8 cellular contexts compared by ENCODE assay signal in genomic region chr11:86202013-86202336, GRCh38. TPM values are rescaled to one million over a fixed set of nuclear protein-coding genes. Genes with fewer than 3 reads are reported as not detected.
A peak's percentile ranks its signal among the peaks of the same experiment; 100 is the strongest.
DNase-seq lines count a peak whose midpoint lies in the region; ATAC-seq and TF ChIP-seq lines count a peak whose summit lies in the region.

No MANE protein-coding gene starts in this region.

- BruUV-seq in PC-3 (replicated peaks; lab: Mats Ljungman, UMichigan): no TSS peak

- no peak overlapping the region for H3K4me2 ChIP-seq in PC-3 (ENCODE audit: low read length)

- H3K36me3 Mint-ChIP-seq in activated naive CD4-positive, alpha-beta T cell treated with anti-CD3 and anti-CD28 coated beads, Interleukin-2, amount 50 U/mL, for 72 hours: peaks cover 0 to 7% of the 10 kb centered on the region in 2 donors
- H3K36me3 Mint-ChIP-seq in effector memory CD8-positive, alpha-beta T cell (ENCODE audit: insufficient read depth): peaks cover 3% of the 10 kb centered on the region

- no peaks in the 10 kb centered on the region for H3K36me3 ChIP-seq in HUES64 (ENCODE audit: insufficient read depth, low read length)
- no peaks in the 10 kb centered on the region for H3K36me3 ChIP-seq in skeletal muscle tissue (ENCODE audit: control insufficient read depth in 3 of 3, insufficient read depth in 3 of 3, low read length in 3 of 3)
- H3K36me3 ChIP-seq in PC-3 (ENCODE audit: low read depth, low read length): no peaks in the 10 kb centered on the region

- peak; percentile 92 to 94 for ATAC-seq in activated naive CD4-positive, alpha-beta T cell treated with anti-CD3 and anti-CD28 coated beads, Interleukin-2, amount 50 U/mL, for 72 hours
- ATAC-seq in effector memory CD8-positive, alpha-beta T cell (replicated peaks): peak; percentile 70
- ATAC-seq in PC-3: no peak

- CTCF ChIA-PET in PC-3 (lab: Charles Lee): no interaction called here

- H3K27me3 ChIP-seq in HUES64 (ENCODE audit: insufficient read depth, low read length): peaks cover 25% of the 10 kb centered on the region
- no peaks in the 10 kb centered on the region for H3K27me3 ChIP-seq in skeletal muscle tissue (ENCODE audit: control insufficient read depth in 3 of 3, insufficient read depth in 3 of 3, low read length in 3 of 3)
- no peaks in the 10 kb centered on the region for H3K27me3 ChIP-seq in PC-3 (ENCODE audit: low read length)

- H3K9ac ChIP-seq in HUES64 (ENCODE audit: low read depth, low read length) (peak overlapping the region; percentile 17; the same call in 1 of the 2 replicates), skeletal muscle tissue (ENCODE audit: low read depth in 1 of 3, low read length in 3 of 3) (no peak overlapping the region), PC-3 (ENCODE audit: low read length) (no peak overlapping the region)

- no peaks in the 10 kb centered on the region for H3F3A ChIP-seq in PC-3 (ENCODE audit: low read length, unreplicated experiment)

- H3K27me3 Mint-ChIP-seq in effector memory CD8-positive, alpha-beta T cell: no peaks in the 10 kb centered on the region

- H3K27ac ChIP-seq in HUES64 (ENCODE audit: low read depth, low read length): no peak overlapping the region
- peak overlapping the region; percentile 20 for H3K27ac ChIP-seq in skeletal muscle tissue (ENCODE audit: low read depth, low read length)
- no peak overlapping the region for H3K27ac ChIP-seq in PC-3 (ENCODE audit: low read length)

- no peaks in the 10 kb centered on the region for H3K9me3 ChIP-seq in HUES64 (ENCODE audit: insufficient read depth, low read depth, low read length)
- H3K9me3 ChIP-seq in skeletal muscle tissue (ENCODE audit: control insufficient read depth in 3 of 3, low read length in 3 of 3): no peaks in the 10 kb centered on the region
- no peaks in the 10 kb centered on the region for H3K9me3 ChIP-seq in PC-3 (ENCODE audit: low read length)

- no peaks in the 10 kb centered on the region for H3K4me1 Mint-ChIP-seq in effector memory CD8-positive, alpha-beta T cell (ENCODE audit: low read depth in 2 of 2)

- no peaks in the 10 kb centered on the region for H3K79me2 ChIP-seq in PC-3 (ENCODE audit: low read length)

- TF ChIP-seq CTCF in PC-3 (conservative IDR thresholded peaks at IDR 0.05; ENCODE audit: low read depth, low read length): no peak

- H3K9me2 ChIP-seq in PC-3 (replicated peaks; ENCODE audit: low read length): no peaks in the 10 kb centered on the region

- no peak overlapping the region for H3K4me3 Mint-ChIP-seq in effector memory CD8-positive, alpha-beta T cell

- no peaks in the 10 kb centered on the region for H4K20me1 ChIP-seq in PC-3 (ENCODE audit: low read length)

- H3K27ac Mint-ChIP-seq in activated naive CD4-positive, alpha-beta T cell treated with anti-CD3 and anti-CD28 coated beads, Interleukin-2, amount 50 U/mL, for 72 hours: no peak overlapping the region
- no peak overlapping the region for H3K27ac Mint-ChIP-seq in effector memory CD8-positive, alpha-beta T cell

- peak overlapping the region; percentile 49 for H3K4me3 ChIP-seq in HUES64 (ENCODE audit: low read length)
- H3K4me3 ChIP-seq in skeletal muscle tissue (ENCODE audit: low read length in 3 of 3): peak overlapping the region in 1 of 3 donors; percentile 57
- no peak overlapping the region for H3K4me3 ChIP-seq in PC-3 (ENCODE audit: low read length)

- DNase-seq in activated naive CD4-positive, alpha-beta T cell treated with anti-CD3 and anti-CD28 coated beads, Interleukin-2, amount 50 U/mL, for 72 hours (ENCODE audit: low spot score in 2 of 2): peak in 1 of 2 donors; percentile 26
- no peak for DNase-seq in activated naive CD4-positive, alpha-beta T cell treated with anti-CD3 and anti-CD28 coated beads, Interleukin-2, amount 50 U/mL, for 16 hours
- DNase-seq in effector memory CD8-positive, alpha-beta T cell: no peak
- no peak for DNase-seq in midbrain (lab: John Stamatoyannopoulos, UW)
- DNase-seq in PC-3: no peak
- no peak for DNase-seq in NCI-H226

- POLR2A ChIA-PET in PC-3 (lab: Charles Lee; ENCODE audit: unreplicated experiment): no interaction called here

- no peaks in the 10 kb centered on the region for H3K9me3 Mint-ChIP-seq in activated naive CD4-positive, alpha-beta T cell treated with anti-CD3 and anti-CD28 coated beads, Interleukin-2, amount 50 U/mL, for 72 hours
- no peaks in the 10 kb centered on the region for H3K9me3 Mint-ChIP-seq in effector memory CD8-positive, alpha-beta T cell

- no peak overlapping the region for H2AFZ ChIP-seq in PC-3 (ENCODE audit: low read length)

- peaks cover 4% of the 10 kb centered on the region; the same call in 1 of the 2 replicates for H3K4me1 ChIP-seq in HUES64 (ENCODE audit: insufficient read depth, low read length)
- no peaks in the 10 kb centered on the region for H3K4me1 ChIP-seq in skeletal muscle tissue (ENCODE audit: control insufficient read depth in 3 of 3, insufficient read depth in 3 of 3, low read length in 3 of 3)
- no peaks in the 10 kb centered on the region for H3K4me1 ChIP-seq in PC-3 (ENCODE audit: insufficient read depth, low read length)

- intact Hi-C loops in PC-3 (cut with micrococcal nuclease): no loop called here

RNA-seq across cellular contexts. Expression of gene EED, which starts 42.6 kb away (rescaled TPM):
- 100 to 1,000 TPM in 1 of 2 donors, 10 to 100 TPM in 1; 55.1 to 104 TPM for total RNA-seq in activated naive CD4-positive, alpha-beta T cell treated with anti-CD3 and anti-CD28 coated beads, Interleukin-2, amount 50 U/mL, for 72 hours
- polyA plus RNA-seq in HUES64 (2013, experiment 1 of 2): 30.9 TPM
- polyA plus RNA-seq in HUES64 (2013, experiment 2 of 2): 29.1 TPM
- total RNA-seq in skeletal muscle tissue (23.5 TPM), PC-3 (2014; rRNA removed) (17.6 and 19.4 TPM in 2 replicates)
